In genomic region chr2:3423492-3424170, GRCh38 we compare ENCODE assay signal across 1 cellular context.
TF ChIP-seq lines count a peak whose summit lies in the region.

No MANE protein-coding gene starts in this region.

TF ChIP-seq in HepG2, 621 proteins besides CTCF, POLR2A, EP300 and RAD21 (continued from another document and continues in another):
- no peak for TF ChIP-seq JUNB (CRISPR knock-in tag; IDR thresholded peaks at IDR 0.05; ENCODE audit: borderline replicate concordance)
- no peak for TF ChIP-seq ZNF136 (CRISPR knock-in tag; IDR thresholded peaks at IDR 0.05; ENCODE audit: low read depth)
- no peak for TF ChIP-seq CEBPZ (IDR thresholded peaks at IDR 0.05; ENCODE audit: low read length)
- TF ChIP-seq, protein P1, sequence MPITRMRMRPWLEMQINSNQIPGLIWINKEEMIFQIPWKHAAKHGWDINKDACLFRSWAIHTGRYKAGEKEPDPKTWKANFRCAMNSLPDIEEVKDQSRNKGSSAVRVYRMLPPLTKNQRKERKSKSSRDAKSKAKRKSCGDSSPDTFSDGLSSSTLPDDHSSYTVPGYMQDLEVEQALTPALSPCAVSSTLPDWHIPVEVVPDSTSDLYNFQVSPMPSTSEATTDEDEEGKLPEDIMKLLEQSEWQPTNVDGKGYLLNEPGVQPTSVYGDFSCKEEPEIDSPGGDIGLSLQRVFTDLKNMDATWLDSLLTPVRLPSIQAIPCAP (CRISPR knock-in tag; IDR thresholded peaks at IDR 0.05; ENCODE audit: low read depth), result no peak
- peak; percentile 79; the same call in 1 of the 2 replicates for TF ChIP-seq ZNF558 (CRISPR knock-in tag; IDR thresholded peaks at IDR 0.05; ENCODE audit: borderline replicate concordance)
- no peak; the same call in 1 of the 2 replicates for TF ChIP-seq ATF5 (CRISPR knock-in tag; IDR thresholded peaks at IDR 0.05; ENCODE audit: low read depth)
- no peak for TF ChIP-seq ZNF550 (CRISPR knock-in tag; IDR thresholded peaks at IDR 0.05; ENCODE audit: borderline replicate concordance)
- no peak for TF ChIP-seq FOXJ3 (CRISPR knock-in tag; IDR thresholded peaks at IDR 0.05; ENCODE audit: borderline replicate concordance)
- no peak for TF ChIP-seq ZNF121 (CRISPR knock-in tag; IDR thresholded peaks at IDR 0.05)
- no peak for TF ChIP-seq ZNF530 (CRISPR knock-in tag; IDR thresholded peaks at IDR 0.05; ENCODE audit: low read depth)
- no peak for TF ChIP-seq HES4 (CRISPR knock-in tag; IDR thresholded peaks at IDR 0.05; ENCODE audit: borderline replicate concordance)
- TF ChIP-seq TAF15 (IDR thresholded peaks at IDR 0.05; ENCODE audit: low read depth, low read length, poor library complexity, severe bottlenecking), result no peak
- TF ChIP-seq ZNF10 (CRISPR knock-in tag; IDR thresholded peaks at IDR 0.05; ENCODE audit: borderline replicate concordance, low read depth), result no peak
- TF ChIP-seq SAP130 (CRISPR knock-in tag; IDR thresholded peaks at IDR 0.05; ENCODE audit: low read depth), result peak; percentile 63
- TF ChIP-seq MYNN (CRISPR knock-in tag; IDR thresholded peaks at IDR 0.05; ENCODE audit: low read depth), result peak; percentile 36; the same call in 1 of the 2 replicates
- no peak for TF ChIP-seq SIX1 (CRISPR knock-in tag; IDR thresholded peaks at IDR 0.05; ENCODE audit: borderline replicate concordance)
- no peak for TF ChIP-seq BCLAF1 (IDR thresholded peaks at IDR 0.05)
- no peak for TF ChIP-seq MAZ (IDR thresholded peaks at IDR 0.05; ENCODE audit: borderline replicate concordance, low read depth, low read length)
- TF ChIP-seq MAZ (CRISPR knock-in tag; IDR thresholded peaks at IDR 0.05; ENCODE audit: low read depth), result no peak
- no peak for TF ChIP-seq ZNF562 (CRISPR knock-in tag; IDR thresholded peaks at IDR 0.05; ENCODE audit: borderline replicate concordance)
- TF ChIP-seq TBX3 (IDR thresholded peaks at IDR 0.05; ENCODE audit: borderline replicate concordance), result no peak
- no peak for TF ChIP-seq NCOA1 (CRISPR knock-in tag; IDR thresholded peaks at IDR 0.05)
- no peak for TF ChIP-seq KLF9 (CRISPR knock-in tag; IDR thresholded peaks at IDR 0.05; ENCODE audit: low read depth)
- no peak for TF ChIP-seq PLRG1 (conservative IDR thresholded peaks at IDR 0.05)
- no peak for TF ChIP-seq ZNF234 (CRISPR knock-in tag; conservative IDR thresholded peaks at IDR 0.05)
- TF ChIP-seq ZBTB7A (CRISPR knock-in tag; IDR thresholded peaks at IDR 0.05), result no peak
- TF ChIP-seq ZXDC (CRISPR knock-in tag; IDR thresholded peaks at IDR 0.05), result no peak
- no peak for TF ChIP-seq HIC2 (CRISPR knock-in tag; IDR thresholded peaks at IDR 0.05; ENCODE audit: low read depth)
- TF ChIP-seq CBX1 (IDR thresholded peaks at IDR 0.05; ENCODE audit: low read depth), result no peak
- TF ChIP-seq SRF (IDR thresholded peaks at IDR 0.05; ENCODE audit: low read depth, low read length), result no peak
- no peak for TF ChIP-seq RCOR2 (CRISPR knock-in tag; IDR thresholded peaks at IDR 0.05)
- no peak for TF ChIP-seq ARNT2 (CRISPR knock-in tag; IDR thresholded peaks at IDR 0.05; ENCODE audit: low read depth)
- TF ChIP-seq REXO4 (CRISPR knock-in tag; IDR thresholded peaks at IDR 0.05; ENCODE audit: borderline replicate concordance), result no peak
- no peak for TF ChIP-seq BHLHE40 (IDR thresholded peaks at IDR 0.05; ENCODE audit: low read length)
- TF ChIP-seq KLF15 (CRISPR knock-in tag; IDR thresholded peaks at IDR 0.05; ENCODE audit: borderline replicate concordance), result no peak
- TF ChIP-seq ZFYVE20 (CRISPR knock-in tag; IDR thresholded peaks at IDR 0.05; ENCODE audit: borderline replicate concordance, low read depth), result no peak
- TF ChIP-seq PHF5A (CRISPR knock-in tag; IDR thresholded peaks at IDR 0.05; ENCODE audit: low read depth, unreplicated experiment), result no peak
- TF ChIP-seq, protein P2, sequence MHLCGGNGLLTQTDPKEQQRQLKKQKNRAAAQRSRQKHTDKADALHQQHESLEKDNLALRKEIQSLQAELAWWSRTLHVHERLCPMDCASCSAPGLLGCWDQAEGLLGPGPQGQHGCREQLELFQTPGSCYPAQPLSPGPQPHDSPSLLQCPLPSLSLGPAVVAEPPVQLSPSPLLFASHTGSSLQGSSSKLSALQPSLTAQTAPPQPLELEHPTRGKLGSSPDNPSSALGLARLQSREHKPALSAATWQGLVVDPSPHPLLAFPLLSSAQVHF (CRISPR knock-in tag; IDR thresholded peaks at IDR 0.05), result no peak
- no peak for TF ChIP-seq SNAPC2 (CRISPR knock-in tag; IDR thresholded peaks at IDR 0.05)
- TF ChIP-seq, protein P3, sequence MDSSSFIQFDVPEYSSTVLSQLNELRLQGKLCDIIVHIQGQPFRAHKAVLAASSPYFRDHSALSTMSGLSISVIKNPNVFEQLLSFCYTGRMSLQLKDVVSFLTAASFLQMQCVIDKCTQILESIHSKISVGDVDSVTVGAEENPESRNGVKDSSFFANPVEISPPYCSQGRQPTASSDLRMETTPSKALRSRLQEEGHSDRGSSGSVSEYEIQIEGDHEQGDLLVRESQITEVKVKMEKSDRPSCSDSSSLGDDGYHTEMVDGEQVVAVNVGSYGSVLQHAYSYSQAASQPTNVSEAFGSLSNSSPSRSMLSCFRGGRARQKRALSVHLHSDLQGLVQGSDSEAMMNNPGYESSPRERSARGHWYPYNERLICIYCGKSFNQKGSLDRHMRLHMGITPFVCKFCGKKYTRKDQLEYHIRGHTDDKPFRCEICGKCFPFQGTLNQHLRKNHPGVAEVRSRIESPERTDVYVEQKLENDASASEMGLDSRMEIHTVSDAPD (CRISPR knock-in tag; IDR thresholded peaks at IDR 0.05), result no peak
- TF ChIP-seq ZGPAT (CRISPR knock-in tag; IDR thresholded peaks at IDR 0.05), result 0 out of 2 replicates have a peak, but pooled peaks have one; percentile 37
- peak; percentile 30; the same call in 1 of the 2 replicates for TF ChIP-seq GABPB1 (CRISPR knock-in tag; IDR thresholded peaks at IDR 0.05)
